In the genomic region with DNA sequence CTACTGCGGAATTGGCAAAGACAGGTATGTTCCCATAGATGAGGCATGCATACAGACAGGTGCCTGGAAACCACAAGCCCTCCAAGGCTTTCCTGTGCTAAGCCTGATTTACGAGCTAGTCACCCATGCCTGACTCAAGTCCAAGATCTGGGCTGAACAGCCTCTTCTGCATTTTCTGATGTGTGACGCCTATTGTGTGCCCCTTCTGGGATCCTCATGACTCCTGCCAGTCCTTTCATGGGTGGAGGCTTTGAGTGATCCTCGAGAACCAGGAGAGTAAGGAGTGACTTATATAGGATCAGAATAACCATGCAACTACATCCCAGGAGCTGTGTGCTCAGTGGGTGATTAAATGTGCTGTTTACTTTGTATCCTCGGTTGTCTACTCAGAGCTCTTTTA, we compare ENCODE assay signal across 15 cellular contexts.
DNase-seq lines count a peak whose midpoint lies in the region; ATAC-seq and TF ChIP-seq lines count a peak whose summit lies in the region.
"Had no signal": no experiment of that assay in that cellular context is flagged by ENCODE, and none has a peak within 500 bp of the region (broad histone marks: within the 10 kb centered on the region; RNA-seq: fewer than 3 reads in every experiment).

No MANE protein-coding gene starts in this region.

- no peak for TF ChIP-seq POLR2A in prostate gland (IDR thresholded peaks at IDR 0.05)

- H3K4me3 ChIP-seq in RWPE2 (ENCODE audit: severe bottlenecking): no peak overlapping the region
- no peak overlapping the region for H3K4me3 ChIP-seq in prostate gland
- H3K4me3 ChIP-seq: colonic mucosa, sigmoid colon had no signal

- no peaks in the 10 kb centered on the region for H3K9me3 ChIP-seq in RWPE2 (ENCODE audit: severe bottlenecking)
- no peaks in the 10 kb centered on the region for H3K9me3 ChIP-seq in prostate gland
- H3K9me3 ChIP-seq: colonic mucosa had no signal

- H3K4me1 ChIP-seq in RWPE2 (ENCODE audit: insufficient read depth, poor library complexity, severe bottlenecking) (peaks cover 11% of the 10 kb centered on the region), prostate gland (replicated peaks) (no peaks in the 10 kb centered on the region)
- H3K4me1 ChIP-seq: colonic mucosa, sigmoid colon had no signal

- intact Hi-C loops in prostate gland (cut with DNase I) (no loop called here), cardiac septum (cut with DNase I) (no loop called here)

- no peaks in the 10 kb centered on the region for H3K27me3 ChIP-seq in RWPE2 (ENCODE audit: insufficient read depth, poor library complexity, severe bottlenecking)
- no peaks in the 10 kb centered on the region for H3K27me3 ChIP-seq in prostate gland (replicated peaks; ENCODE audit: insufficient read depth)
- H3K27me3 ChIP-seq: colonic mucosa, sigmoid colon had no signal

- no peak overlapping the region for H3K27ac ChIP-seq in RWPE2 (ENCODE audit: poor library complexity, severe bottlenecking)
- no peak overlapping the region for H3K27ac ChIP-seq in prostate gland
- H3K27ac ChIP-seq: colonic mucosa, sigmoid colon had no signal

- TF ChIP-seq CTCF in RWPE2 (IDR thresholded peaks at IDR 0.05; ENCODE audit: poor library complexity, severe bottlenecking) (no peak), prostate gland (IDR thresholded peaks at IDR 0.05) (no peak)

- WGBS in prostate gland: 33% methylated on average over 5 of the region's 5 CpGs

- H3K36me3 ChIP-seq in RWPE2 (ENCODE audit: low read depth) (no peaks in the 10 kb centered on the region), prostate gland (no peaks in the 10 kb centered on the region)
- H3K36me3 ChIP-seq: colonic mucosa, sigmoid colon had no signal

- peak; percentile 97 for ATAC-seq in RWPE2 (ENCODE audit: low read depth)

- DNase-seq in ELR (ENCODE audit: low read depth) (peak; percentile 44), NCI-H187 (lab: John Stamatoyannopoulos, UW) (peak; percentile 85 to 92), RWPE2 (ENCODE audit: low spot score) (peak; percentile 83), prostate gland (ENCODE audit: low spot score) (peak; percentile 5), cardiac septum (ENCODE audit: low spot score) (no peak), HuH-7 (ENCODE audit: low spot score) (no peak), cerebellar nuclear complex (lab: John Stamatoyannopoulos, UW) (no peak)
- DNase-seq: colonic mucosa, DND-41, GOT3, Karpas-422, NCI-H2227 treated with DMSO at 0.1 percent for 48 hours, OCI-M1, sigmoid colon, substantia nigra had no signal

Comparison
In these comparisons a context has a peak if more than half of its experiments do, and no peak if none do; other contexts are left out.
1. DNase-seq: peak in ELR (single experiment), NCI-H187 (2 of 2), RWPE2 (single experiment) and prostate gland (single experiment); none in cardiac septum (single experiment), HuH-7 (single experiment) and cerebellar nuclear complex (0 of 2).